12 cellular contexts compared by ENCODE assay signal in the genomic region with DNA sequence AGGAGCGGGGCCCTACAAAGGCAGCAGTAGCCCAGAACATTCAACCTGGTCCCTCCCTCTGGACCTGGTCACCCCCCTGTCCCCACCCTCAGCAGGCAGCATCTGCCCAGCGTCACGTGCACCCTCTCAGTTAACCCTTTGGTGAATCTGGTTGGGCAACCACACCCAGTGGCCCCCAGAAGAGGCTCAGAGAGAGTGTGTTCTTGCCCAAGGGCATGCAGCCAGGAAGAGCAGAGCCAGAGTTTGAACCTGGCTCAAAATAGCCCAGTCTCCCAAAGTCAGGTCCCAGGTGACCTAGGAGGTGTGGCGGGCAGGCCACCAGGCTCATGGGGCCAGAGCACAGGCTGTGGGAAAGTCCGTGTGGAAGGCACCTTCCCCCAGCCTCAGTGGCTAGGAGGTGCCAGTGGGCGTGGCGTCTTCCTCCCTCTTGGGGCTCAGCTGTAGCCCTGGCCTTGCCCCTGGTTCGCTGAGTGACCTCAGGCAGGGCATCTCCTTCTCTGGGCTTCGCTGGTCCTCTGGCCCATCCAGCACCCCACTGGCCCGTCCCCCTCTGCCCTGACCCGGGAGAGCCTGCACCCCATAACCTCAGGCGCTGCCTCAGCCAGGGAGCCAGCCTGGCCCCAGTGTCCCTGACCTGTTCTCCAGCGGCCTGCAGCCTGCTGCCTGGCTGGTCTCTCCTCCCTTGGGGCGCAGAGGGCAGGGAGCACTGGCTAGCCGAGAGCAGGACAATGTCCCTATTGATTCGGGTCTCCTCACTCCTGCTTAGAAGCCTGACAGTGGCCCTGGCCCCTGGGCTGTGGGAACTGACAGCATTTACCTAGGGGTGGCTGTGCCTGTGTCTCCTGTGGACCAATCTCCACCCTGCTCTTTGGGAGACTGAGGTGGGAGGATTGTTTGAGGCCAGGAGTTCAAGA. TPM values are rescaled to one million over a fixed set of nuclear protein-coding genes. Genes with fewer than 3 reads are reported as not detected.
DNase-seq lines count a peak whose midpoint lies in the region; ATAC-seq and TF ChIP-seq lines count a peak whose summit lies in the region.
"Had no signal": no experiment of that assay in that cellular context is flagged by ENCODE, and none has a peak within 500 bp of the region (broad histone marks: within the 10 kb centered on the region; RNA-seq: fewer than 3 reads in every experiment).

No MANE protein-coding gene starts in this region.

- H3K4me3 Mint-ChIP-seq in brain: no peak overlapping the region
- H3K4me3 Mint-ChIP-seq: activated CD4-positive, alpha-beta memory T cell treated with anti-CD3 and anti-CD28 coated beads for 36 hours; activated T-helper 17 cell treated with anti-CD3 and anti-CD28 coated beads, Interleukin-2, amount 50 U/mL, for 72 hours had no signal

- no peaks in the 10 kb centered on the region for H3K4me1 ChIP-seq in mesendoderm (ENCODE audit: control insufficient read depth, low read depth, low read length)

- H3K27me3 ChIP-seq in mesendoderm (ENCODE audit: insufficient read depth, low read length, poor library complexity): no peaks in the 10 kb centered on the region
- H3K27me3 ChIP-seq: dorsolateral prefrontal cortex, suprapubic skin had no signal

- H3K79me2 ChIP-seq in mesendoderm (ENCODE audit: control insufficient read depth, insufficient read depth, low read length): no peaks in the 10 kb centered on the region

- H3K4me1 Mint-ChIP-seq in brain: peaks cover 32% of the 10 kb centered on the region
- H3K4me1 Mint-ChIP-seq: activated T-helper 17 cell treated with anti-CD3 and anti-CD28 coated beads, Interleukin-2, amount 50 U/mL, for 72 hours had no signal

- H2BK120ac ChIP-seq in mesendoderm (ENCODE audit: low read depth, low read length): no peak overlapping the region

- H3K23ac ChIP-seq in mesendoderm (ENCODE audit: low read length): no peak overlapping the region

- no peak overlapping the region for H3K27ac ChIP-seq in mesendoderm (ENCODE audit: low read depth, low read length)
- H3K27ac ChIP-seq: suprapubic skin had no signal

- WGBS in mesendoderm (ENCODE audit: extremely low coverage, insufficient coverage, low lambda C conversion rate): no CpG with 5 or more reads among the region's 16 CpGs

- TF ChIP-seq CTCF in brain (conservative IDR thresholded peaks at IDR 0.05) (no peak), GM10266 (IDR thresholded peaks at IDR 0.05; ENCODE audit: control insufficient read depth, insufficient read depth, low read depth, missing control alignments) (no peak)

- no peak overlapping the region for H4K8ac ChIP-seq in mesendoderm (ENCODE audit: low read depth, low read length)

- H2AK5ac ChIP-seq in mesendoderm (ENCODE audit: low read length): no peak overlapping the region

- no peak overlapping the region for H3K18ac ChIP-seq in mesendoderm (ENCODE audit: low read length)

- no peak overlapping the region for H3K4ac ChIP-seq in mesendoderm (ENCODE audit: low read depth, low read length)

- H2BK5ac ChIP-seq in mesendoderm (ENCODE audit: low read length): no peak overlapping the region

- peak; percentile 50 for DNase-seq in A172 (ENCODE audit: low spot score)
- peak; percentile 64 for DNase-seq in HT-29 (ENCODE audit: low spot score)
- no peak for DNase-seq in mesendoderm
- DNase-seq in GM10266 (ENCODE audit: extremely low spot score): no peak
- DNase-seq in activated naive CD4-positive, alpha-beta T cell treated with anti-CD3 and anti-CD28 coated beads, Interleukin-2, amount 50 U/mL, for 72 hours (ENCODE audit: low spot score in 2 of 2): no peak
- DNase-seq: activated CD4-positive, alpha-beta memory T cell treated with anti-CD3 and anti-CD28 coated beads for 36 hours had no signal

- H3K36me3 ChIP-seq in mesendoderm (ENCODE audit: control insufficient read depth, insufficient read depth, low read length): no peaks in the 10 kb centered on the region
- H3K36me3 ChIP-seq: suprapubic skin had no signal

- no peak overlapping the region for H3K9ac ChIP-seq in mesendoderm (ENCODE audit: low read length)

- no peak overlapping the region for H4K5ac ChIP-seq in mesendoderm (ENCODE audit: low read length)

- peak overlapping the region; percentile 22 for H3K56ac ChIP-seq in mesendoderm (ENCODE audit: low read length)

- peaks cover 6% of the 10 kb centered on the region for H3K27me3 Mint-ChIP-seq in brain
- H3K27me3 Mint-ChIP-seq: activated CD4-positive, alpha-beta memory T cell treated with anti-CD3 and anti-CD28 coated beads for 36 hours; activated T-helper 17 cell treated with anti-CD3 and anti-CD28 coated beads, Interleukin-2, amount 50 U/mL, for 72 hours had no signal

- ATAC-seq in HG02981 (IDR thresholded peaks at IDR 0.05; ENCODE audit: unreplicated experiment) (no peak), GM18858 (IDR thresholded peaks at IDR 0.05; ENCODE audit: unreplicated experiment) (no peak)
- ATAC-seq in activated naive CD4-positive, alpha-beta T cell treated with anti-CD3 and anti-CD28 coated beads, Interleukin-2, amount 50 U/mL, for 72 hours: no peak
- ATAC-seq: activated T-helper 17 cell treated with anti-CD3 and anti-CD28 coated beads, Interleukin-2, amount 50 U/mL, for 72 hours had no signal

- H3K36me3 Mint-ChIP-seq in brain: no peaks in the 10 kb centered on the region
- H3K36me3 Mint-ChIP-seq in activated naive CD4-positive, alpha-beta T cell treated with anti-CD3 and anti-CD28 coated beads, Interleukin-2, amount 50 U/mL, for 72 hours: no peaks in the 10 kb centered on the region
- H3K36me3 Mint-ChIP-seq: activated CD4-positive, alpha-beta memory T cell treated with anti-CD3 and anti-CD28 coated beads for 36 hours had no signal

- H3K79me1 ChIP-seq in mesendoderm (ENCODE audit: low read length): no peaks in the 10 kb centered on the region

- H3K9me3 Mint-ChIP-seq in brain: no peaks in the 10 kb centered on the region
- no peaks in the 10 kb centered on the region for H3K9me3 Mint-ChIP-seq in activated naive CD4-positive, alpha-beta T cell treated with anti-CD3 and anti-CD28 coated beads, Interleukin-2, amount 50 U/mL, for 72 hours
- H3K9me3 Mint-ChIP-seq: activated CD4-positive, alpha-beta memory T cell treated with anti-CD3 and anti-CD28 coated beads for 36 hours; activated T-helper 17 cell treated with anti-CD3 and anti-CD28 coated beads, Interleukin-2, amount 50 U/mL, for 72 hours had no signal

- H2BK15ac ChIP-seq in mesendoderm (replicated peaks; ENCODE audit: low read depth): no peak overlapping the region

- H3K4me3 ChIP-seq in mesendoderm (ENCODE audit: low read length): no peak overlapping the region
- H3K4me3 ChIP-seq: dorsolateral prefrontal cortex, suprapubic skin had no signal

- H3K4me2 ChIP-seq in mesendoderm (ENCODE audit: low read length): no peak overlapping the region

- H3K27ac Mint-ChIP-seq in brain: peak overlapping the region in 3 of 5 experiments; percentile 75 to 90 (median 81)
- no peak overlapping the region for H3K27ac Mint-ChIP-seq in activated naive CD4-positive, alpha-beta T cell treated with anti-CD3 and anti-CD28 coated beads, Interleukin-2, amount 50 U/mL, for 72 hours
- H3K27ac Mint-ChIP-seq: activated CD4-positive, alpha-beta memory T cell treated with anti-CD3 and anti-CD28 coated beads for 36 hours; activated T-helper 17 cell treated with anti-CD3 and anti-CD28 coated beads, Interleukin-2, amount 50 U/mL, for 72 hours had no signal

RNA-seq across cellular contexts. Expression of gene ALDH3B1, which starts 7.0 kb away (rescaled TPM):
- total RNA-seq in A172 (2014; rRNA removed; shearing (Covaris generic)): 54.0 and 64.8 TPM in 2 replicates
- total RNA-seq in HT-29 (2014; rRNA removed; shearing (Covaris generic)): 108 and 113 TPM in 2 replicates
- polyA plus RNA-seq in brain (ENCODE audit: insufficient read depth, low read depth, low replicate concordance): 10.5 TPM
- 0.04 TPM for polyA plus RNA-seq in mesendoderm (2013, experiment 1 of 2)
- polyA plus RNA-seq in mesendoderm (2013, experiment 2 of 2): 0.15 TPM
- under 1 TPM in 1 of 2 donors, not detected in 1; 0.11 TPM for total RNA-seq in activated naive CD4-positive, alpha-beta T cell treated with anti-CD3 and anti-CD28 coated beads, Interleukin-2, amount 50 U/mL, for 72 hours
- total RNA-seq: activated CD4-positive, alpha-beta memory T cell treated with anti-CD3 and anti-CD28 coated beads for 36 hours had no signal

RNA-seq across cellular contexts. Expression of gene UNC93B1, which starts 13.3 kb away (rescaled TPM):
- 22.1 and 34.3 TPM in 2 replicates for total RNA-seq in A172 (2014; rRNA removed; shearing (Covaris generic))
- total RNA-seq in HT-29 (2014; rRNA removed; shearing (Covaris generic)): 164 and 197 TPM in 2 replicates
- 8.1 TPM for polyA plus RNA-seq in brain (ENCODE audit: insufficient read depth, low read depth, low replicate concordance)
- 7.5 TPM for polyA plus RNA-seq in mesendoderm (2013, experiment 1 of 2)
- polyA plus RNA-seq in mesendoderm (2013, experiment 2 of 2): 7.5 TPM
- total RNA-seq in activated naive CD4-positive, alpha-beta T cell treated with anti-CD3 and anti-CD28 coated beads, Interleukin-2, amount 50 U/mL, for 72 hours: 10 to 100 TPM in 1 of 2 donors, 1 to 10 TPM in 1; 7.7 to 23.6 TPM

RNA-seq across cellular contexts. Expression of gene NDUFS8, which starts 13.3 kb away (rescaled TPM):
- total RNA-seq in A172 (2014; rRNA removed; shearing (Covaris generic)): 255 and 310 TPM in 2 replicates
- total RNA-seq in HT-29 (2014; rRNA removed; shearing (Covaris generic)): 564 and 590 TPM in 2 replicates
- 339 TPM for polyA plus RNA-seq in brain (ENCODE audit: insufficient read depth, low read depth, low replicate concordance)
- 113 TPM for polyA plus RNA-seq in mesendoderm (2013, experiment 1 of 2)
- polyA plus RNA-seq in mesendoderm (2013, experiment 2 of 2): 110 TPM
- total RNA-seq in activated naive CD4-positive, alpha-beta T cell treated with anti-CD3 and anti-CD28 coated beads, Interleukin-2, amount 50 U/mL, for 72 hours: 100 to 1,000 TPM; 139 to 236 TPM

RNA-seq across cellular contexts. Expression of gene TCIRG1, which starts 21.7 kb away (rescaled TPM):
- 149 and 167 TPM in 2 replicates for total RNA-seq in A172 (2014; rRNA removed; shearing (Covaris generic))
- 219 and 232 TPM in 2 replicates for total RNA-seq in HT-29 (2014; rRNA removed; shearing (Covaris generic))
- 5.0 TPM for polyA plus RNA-seq in brain (ENCODE audit: insufficient read depth, low read depth, low replicate concordance)
- polyA plus RNA-seq in mesendoderm (2013, experiment 1 of 2): 5.4 TPM
- polyA plus RNA-seq in mesendoderm (2013, experiment 2 of 2): 5.8 TPM
- total RNA-seq in activated naive CD4-positive, alpha-beta T cell treated with anti-CD3 and anti-CD28 coated beads, Interleukin-2, amount 50 U/mL, for 72 hours: 100 to 1,000 TPM; 226 to 295 TPM

Comparison
In these comparisons a context has a peak if more than half of its experiments do, and no peak if none do; other contexts are left out.
1. DNase-seq: peak in A172 (single experiment) and HT-29 (single experiment); none in mesendoderm (single experiment), GM10266 (single experiment) and activated naive CD4-positive, alpha-beta T cell treated with anti-CD3 and anti-CD28 coated beads, Interleukin-2, amount 50 U/mL, for 72 hours (0 of 2).
2. H3K27ac Mint-ChIP-seq: peak in brain (3 of 5); none in activated naive CD4-positive, alpha-beta T cell treated with anti-CD3 and anti-CD28 coated beads, Interleukin-2, amount 50 U/mL, for 72 hours (0 of 2).
3. RNA of gene ALDH3B1, which starts 7.0 kb away (total RNA-seq): 108 to 113 TPM in HT-29 and 54.0 to 64.8 TPM in A172; 0.11 TPM in activated naive CD4-positive, alpha-beta T cell treated with anti-CD3 and anti-CD28 coated beads, Interleukin-2, amount 50 U/mL, for 72 hours; every median in the first group is over 10 times any median in the second.